Comparison of ENCODE assay signal across 1 cellular context in the genomic region with DNA sequence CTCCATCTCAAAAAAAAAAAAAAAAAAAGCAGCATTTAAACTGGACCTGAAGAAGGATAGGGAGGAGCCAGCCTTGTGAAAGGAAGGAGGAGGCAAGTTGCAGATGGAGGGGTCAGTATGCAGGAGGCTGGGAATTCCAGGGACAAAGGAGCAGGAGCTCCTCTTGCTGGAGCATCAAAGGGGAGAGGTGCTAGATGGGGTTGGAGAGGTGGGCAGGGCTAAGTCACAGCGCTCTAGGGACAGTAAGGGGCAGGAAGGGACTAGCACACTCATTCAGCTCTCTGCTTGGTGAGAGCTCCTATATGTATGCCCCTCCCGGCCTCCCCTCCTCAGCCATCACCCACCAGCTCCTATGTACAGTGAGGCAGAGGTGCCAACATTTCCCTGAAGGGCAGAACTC.
TF ChIP-seq lines count a peak whose summit lies in the region.

No MANE protein-coding gene starts in this region.

TF ChIP-seq in WTC11, 78 proteins besides CTCF, POLR2A, EP300 and RAD21 (continued from another document):
- TF ChIP-seq, protein P1, sequence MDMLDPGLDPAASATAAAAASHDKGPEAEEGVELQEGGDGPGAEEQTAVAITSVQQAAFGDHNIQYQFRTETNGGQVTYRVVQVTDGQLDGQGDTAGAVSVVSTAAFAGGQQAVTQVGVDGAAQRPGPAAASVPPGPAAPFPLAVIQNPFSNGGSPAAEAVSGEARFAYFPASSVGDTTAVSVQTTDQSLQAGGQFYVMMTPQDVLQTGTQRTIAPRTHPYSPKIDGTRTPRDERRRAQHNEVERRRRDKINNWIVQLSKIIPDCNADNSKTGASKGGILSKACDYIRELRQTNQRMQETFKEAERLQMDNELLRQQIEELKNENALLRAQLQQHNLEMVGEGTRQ (CRISPR knock-in tag; IDR thresholded peaks at IDR 0.05), result no peak
- TF ChIP-seq TEAD4 (CRISPR knock-in tag; IDR thresholded peaks at IDR 0.05), result no peak
- TF ChIP-seq RORB (CRISPR knock-in tag; IDR thresholded peaks at IDR 0.05), result no peak
- TF ChIP-seq, protein P2, sequence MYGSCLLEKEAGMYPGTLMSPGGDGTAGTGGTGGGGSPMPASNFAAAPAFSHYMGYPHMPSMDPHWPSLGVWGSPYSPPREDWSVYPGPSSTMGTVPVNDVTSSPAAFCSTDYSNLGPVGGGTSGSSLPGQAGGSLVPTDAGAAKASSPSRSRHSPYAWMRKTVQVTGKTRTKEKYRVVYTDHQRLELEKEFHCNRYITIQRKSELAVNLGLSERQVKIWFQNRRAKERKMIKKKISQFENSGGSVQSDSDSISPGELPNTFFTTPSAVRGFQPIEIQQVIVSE (CRISPR knock-in tag; IDR thresholded peaks at IDR 0.05; ENCODE audit: borderline replicate concordance), result no peak
- TF ChIP-seq, protein P3, sequence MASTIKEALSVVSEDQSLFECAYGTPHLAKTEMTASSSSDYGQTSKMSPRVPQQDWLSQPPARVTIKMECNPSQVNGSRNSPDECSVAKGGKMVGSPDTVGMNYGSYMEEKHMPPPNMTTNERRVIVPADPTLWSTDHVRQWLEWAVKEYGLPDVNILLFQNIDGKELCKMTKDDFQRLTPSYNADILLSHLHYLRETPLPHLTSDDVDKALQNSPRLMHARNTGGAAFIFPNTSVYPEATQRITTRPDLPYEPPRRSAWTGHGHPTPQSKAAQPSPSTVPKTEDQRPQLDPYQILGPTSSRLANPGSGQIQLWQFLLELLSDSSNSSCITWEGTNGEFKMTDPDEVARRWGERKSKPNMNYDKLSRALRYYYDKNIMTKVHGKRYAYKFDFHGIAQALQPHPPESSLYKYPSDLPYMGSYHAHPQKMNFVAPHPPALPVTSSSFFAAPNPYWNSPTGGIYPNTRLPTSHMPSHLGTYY (CRISPR knock-in tag; IDR thresholded peaks at IDR 0.05), result no peak
- no peak for TF ChIP-seq SP1 (CRISPR knock-in tag; conservative IDR thresholded peaks at IDR 0.05)
- TF ChIP-seq GABPB1 (CRISPR knock-in tag; IDR thresholded peaks at IDR 0.05), result no peak
- TF ChIP-seq, protein P4, sequence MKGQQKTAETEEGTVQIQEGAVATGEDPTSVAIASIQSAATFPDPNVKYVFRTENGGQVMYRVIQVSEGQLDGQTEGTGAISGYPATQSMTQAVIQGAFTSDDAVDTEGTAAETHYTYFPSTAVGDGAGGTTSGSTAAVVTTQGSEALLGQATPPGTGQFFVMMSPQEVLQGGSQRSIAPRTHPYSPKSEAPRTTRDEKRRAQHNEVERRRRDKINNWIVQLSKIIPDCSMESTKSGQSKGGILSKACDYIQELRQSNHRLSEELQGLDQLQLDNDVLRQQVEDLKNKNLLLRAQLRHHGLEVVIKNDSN (CRISPR knock-in tag; IDR thresholded peaks at IDR 0.05), result no peak
- TF ChIP-seq, protein P5, sequence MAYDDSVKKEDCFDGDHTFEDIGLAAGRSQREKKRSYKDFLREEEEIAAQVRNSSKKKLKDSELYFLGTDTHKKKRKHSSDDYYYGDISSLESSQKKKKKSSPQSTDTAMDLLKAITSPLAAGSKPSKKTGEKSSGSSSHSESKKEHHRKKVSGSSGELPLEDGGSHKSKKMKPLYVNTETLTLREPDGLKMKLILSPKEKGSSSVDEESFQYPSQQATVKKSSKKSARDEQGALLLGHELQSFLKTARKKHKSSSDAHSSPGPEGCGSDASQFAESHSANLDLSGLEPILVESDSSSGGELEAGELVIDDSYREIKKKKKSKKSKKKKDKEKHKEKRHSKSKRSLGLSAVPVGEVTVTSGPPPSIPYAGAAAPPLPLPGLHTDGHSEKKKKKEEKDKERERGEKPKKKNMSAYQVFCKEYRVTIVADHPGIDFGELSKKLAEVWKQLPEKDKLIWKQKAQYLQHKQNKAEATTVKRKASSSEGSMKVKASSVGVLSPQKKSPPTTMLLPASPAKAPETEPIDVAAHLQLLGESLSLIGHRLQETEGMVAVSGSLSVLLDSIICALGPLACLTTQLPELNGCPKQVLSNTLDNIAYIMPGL (CRISPR knock-in tag; IDR thresholded peaks at IDR 0.05), result no peak
- TF ChIP-seq ZNF232 (CRISPR knock-in tag; IDR thresholded peaks at IDR 0.05), result no peak
- TF ChIP-seq, protein P6, sequence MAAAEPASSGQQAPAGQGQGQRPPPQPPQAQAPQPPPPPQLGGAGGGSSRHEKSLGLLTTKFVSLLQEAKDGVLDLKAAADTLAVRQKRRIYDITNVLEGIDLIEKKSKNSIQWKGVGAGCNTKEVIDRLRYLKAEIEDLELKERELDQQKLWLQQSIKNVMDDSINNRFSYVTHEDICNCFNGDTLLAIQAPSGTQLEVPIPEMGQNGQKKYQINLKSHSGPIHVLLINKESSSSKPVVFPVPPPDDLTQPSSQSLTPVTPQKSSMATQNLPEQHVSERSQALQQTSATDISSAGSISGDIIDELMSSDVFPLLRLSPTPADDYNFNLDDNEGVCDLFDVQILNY (CRISPR knock-in tag; IDR thresholded peaks at IDR 0.05), result no peak
